Comparison of ENCODE assay signal across 2 cellular contexts in the genomic region with DNA sequence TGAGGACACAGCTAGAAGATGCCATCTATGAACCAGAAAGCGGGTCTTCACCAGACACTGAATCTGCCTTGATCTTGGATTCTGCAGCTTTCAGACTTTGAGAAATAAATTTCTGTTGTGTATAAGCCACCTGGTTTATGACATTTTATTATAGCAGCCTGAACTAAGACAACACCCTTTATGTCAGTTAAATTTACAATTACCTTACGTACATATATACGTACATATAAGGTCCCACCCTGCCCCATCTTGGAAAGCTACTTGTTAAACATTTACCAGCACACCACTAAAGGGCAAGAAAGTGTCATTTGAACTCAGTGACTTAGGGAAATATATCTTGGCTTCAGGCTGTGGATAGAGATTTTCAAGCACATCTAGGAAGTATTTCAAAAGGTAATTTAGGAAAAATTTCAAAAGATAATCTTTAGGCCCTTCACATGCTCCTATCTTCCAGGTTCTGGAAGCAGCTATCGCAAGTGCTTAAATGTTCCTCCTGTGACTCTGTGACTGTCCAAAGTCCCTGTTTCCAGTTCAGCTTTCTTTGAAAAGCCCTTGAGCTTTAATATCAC.
TF ChIP-seq lines count a peak whose summit lies in the region.

No MANE protein-coding gene starts in this region.

TF ChIP-seq in HEK293T, 16 proteins besides CTCF, POLR2A, EP300 and RAD21 (continued from another document):
- TF ChIP-seq, protein P1, sequence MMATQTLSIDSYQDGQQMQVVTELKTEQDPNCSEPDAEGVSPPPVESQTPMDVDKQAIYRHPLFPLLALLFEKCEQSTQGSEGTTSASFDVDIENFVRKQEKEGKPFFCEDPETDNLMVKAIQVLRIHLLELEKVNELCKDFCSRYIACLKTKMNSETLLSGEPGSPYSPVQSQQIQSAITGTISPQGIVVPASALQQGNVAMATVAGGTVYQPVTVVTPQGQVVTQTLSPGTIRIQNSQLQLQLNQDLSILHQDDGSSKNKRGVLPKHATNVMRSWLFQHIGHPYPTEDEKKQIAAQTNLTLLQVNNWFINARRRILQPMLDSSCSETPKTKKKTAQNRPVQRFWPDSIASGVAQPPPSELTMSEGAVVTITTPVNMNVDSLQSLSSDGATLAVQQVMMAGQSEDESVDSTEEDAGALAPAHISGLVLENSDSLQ (IDR thresholded peaks at IDR 0.05): no peak
- TF ChIP-seq ZNF384 (IDR thresholded peaks at IDR 0.05) (no peak), HDGF (IDR thresholded peaks at IDR 0.05; ENCODE audit: borderline replicate concordance) (no peak), ELF4 (IDR thresholded peaks at IDR 0.05) (no peak)

TF ChIP-seq in HepG2, 621 proteins besides CTCF, POLR2A, EP300 and RAD21 (continued from another document):
- TF ChIP-seq ZNF24 (IDR thresholded peaks at IDR 0.05) (no peak), IRX3 (CRISPR knock-in tag; IDR thresholded peaks at IDR 0.05; ENCODE audit: borderline replicate concordance, low read depth) (no peak), ZNF317 (CRISPR knock-in tag; IDR thresholded peaks at IDR 0.05) (no peak), ZNF3 (CRISPR knock-in tag; IDR thresholded peaks at IDR 0.05) (no peak), ZNF879 (CRISPR knock-in tag; IDR thresholded peaks at IDR 0.05) (no peak), ZSCAN22 (CRISPR knock-in tag; IDR thresholded peaks at IDR 0.05) (no peak), NFIB (CRISPR knock-in tag; IDR thresholded peaks at IDR 0.05; ENCODE audit: borderline replicate concordance) (no peak), ZFY (CRISPR knock-in tag; IDR thresholded peaks at IDR 0.05) (no peak), ZNF333 (CRISPR knock-in tag; IDR thresholded peaks at IDR 0.05; ENCODE audit: borderline replicate concordance) (no peak), MIER2 (CRISPR knock-in tag; IDR thresholded peaks at IDR 0.05) (no peak)
- TF ChIP-seq, protein P2, sequence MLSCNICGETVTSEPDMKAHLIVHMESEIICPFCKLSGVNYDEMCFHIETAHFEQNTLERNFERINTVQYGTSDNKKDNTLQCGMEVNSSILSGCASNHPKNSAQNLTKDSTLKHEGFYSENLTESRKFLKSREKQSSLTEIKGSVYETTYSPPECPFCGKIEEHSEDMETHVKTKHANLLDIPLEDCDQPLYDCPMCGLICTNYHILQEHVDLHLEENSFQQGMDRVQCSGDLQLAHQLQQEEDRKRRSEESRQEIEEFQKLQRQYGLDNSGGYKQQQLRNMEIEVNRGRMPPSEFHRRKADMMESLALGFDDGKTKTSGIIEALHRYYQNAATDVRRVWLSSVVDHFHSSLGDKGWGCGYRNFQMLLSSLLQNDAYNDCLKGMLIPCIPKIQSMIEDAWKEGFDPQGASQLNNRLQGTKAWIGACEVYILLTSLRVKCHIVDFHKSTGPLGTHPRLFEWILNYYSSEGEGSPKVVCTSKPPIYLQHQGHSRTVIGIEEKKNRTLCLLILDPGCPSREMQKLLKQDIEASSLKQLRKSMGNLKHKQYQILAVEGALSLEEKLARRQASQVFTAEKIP (CRISPR knock-in tag; IDR thresholded peaks at IDR 0.05; ENCODE audit: borderline replicate concordance): no peak
TF ChIP-seq in HepG2: peak in this region for 0.
